21 cellular contexts compared by ENCODE assay signal in the genomic region with DNA sequence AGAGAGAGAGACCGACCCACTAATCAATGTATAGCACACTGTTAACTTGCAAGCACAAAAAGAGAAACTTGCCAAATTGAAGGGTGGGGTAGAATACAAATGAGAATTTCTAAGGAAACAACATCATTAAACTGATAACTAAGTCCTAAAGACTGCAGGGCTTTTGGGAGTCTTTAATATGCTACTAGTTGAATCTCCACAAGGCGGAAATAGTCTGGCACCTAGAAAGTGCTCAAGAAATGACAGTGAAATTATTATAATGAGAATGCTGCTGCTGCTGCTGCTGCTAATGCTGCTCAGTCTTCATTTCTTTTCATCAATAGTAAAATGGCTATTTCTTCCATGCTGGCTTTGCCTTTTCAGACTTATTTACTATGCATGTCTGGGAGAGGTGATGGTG.
DNase-seq lines count a peak whose midpoint lies in the region; ATAC-seq and TF ChIP-seq lines count a peak whose summit lies in the region.
"Had no signal": no experiment of that assay in that cellular context is flagged by ENCODE, and none has a peak within 500 bp of the region (broad histone marks: within the 10 kb centered on the region; RNA-seq: fewer than 3 reads in every experiment).

No MANE protein-coding gene starts in this region.

- no peak overlapping the region for H2AK9ac ChIP-seq in IMR-90 (replicated peaks; ENCODE audit: low read depth, low read length, poor library complexity)

- peak; percentile 27; the same call in 1 of the 2 replicates for TF ChIP-seq RAD21 in IMR-90 (IDR thresholded peaks at IDR 0.05; ENCODE audit: low read length)

- H2BK120ac ChIP-seq in IMR-90 (ENCODE audit: low read depth, low read length) = no peak overlapping the region

- TF ChIP-seq CTCF in IMR-90 (conservative IDR thresholded peaks at IDR 0.05; ENCODE audit: low read depth, low read length) = peak; percentile 29; the same call in 1 of the 2 replicates
- TF ChIP-seq CTCF in brain (conservative IDR thresholded peaks at IDR 0.05) = no peak
- TF ChIP-seq CTCF in osteocyte (IDR thresholded peaks at IDR 0.05) = peak; percentile 51

- no peaks in the 10 kb centered on the region for H3K27me3 ChIP-seq in IMR-90 (ENCODE audit: control insufficient read depth, insufficient read depth, low read length)
- H3K27me3 ChIP-seq: BLaER1, neutrophil had no signal

- H3K36me3 Mint-ChIP-seq in brain = peaks cover 79% of the 10 kb centered on the region
- peaks cover 76% of the 10 kb centered on the region for H3K36me3 Mint-ChIP-seq in osteocyte (ENCODE audit: unreplicated experiment)

- no peak overlapping the region for H2BK5ac ChIP-seq in IMR-90 (ENCODE audit: low read depth, low read length, poor library complexity, severe bottlenecking)

- H2AFZ ChIP-seq in IMR-90 (replicated peaks; ENCODE audit: low read length, poor library complexity) = no peak overlapping the region

- CTCF ChIA-PET in IMR-90 (lab: Yijun Ruan, JAX) = no interaction called here

- H4K5ac ChIP-seq in IMR-90 (ENCODE audit: low read depth, low read length) = no peak overlapping the region

- H3K27me3 Mint-ChIP-seq in brain (no peaks in the 10 kb centered on the region), osteocyte (ENCODE audit: unreplicated experiment) (no peaks in the 10 kb centered on the region)
- H3K27me3 Mint-ChIP-seq: activated naive CD8-positive, alpha-beta T cell treated with anti-CD3 and anti-CD28 coated beads, Interleukin-2, amount 10 ng/mL, durations not matched to agents 7 days and 5 days had no signal

- H3K9me3 Mint-ChIP-seq in brain = peaks cover 0 to under 1% (median 0%) of the 10 kb centered on the region in 5 experiments
- H3K9me3 Mint-ChIP-seq in osteocyte (ENCODE audit: unreplicated experiment) = no peaks in the 10 kb centered on the region
- H3K9me3 Mint-ChIP-seq: activated T-cell treated with anti-CD3 and anti-CD28 coated beads, Interleukin-2, amount 50 U/mL, for 72 hours; T-helper 1 cell treated with Interleukin-12 subunit alpha and Interleukin-12 subunit beta and Interleukin-4 antibody, amounts not matched to agents 30 μg/mL and 1 μg/mL, for 36 hours had no signal

- peak; percentile 37 for DNase-seq in EH (ENCODE audit: low read depth)
- peak; percentile 19 for DNase-seq in IMR-90
- DNase-seq in osteocyte (ENCODE audit: extremely low spot score, unreplicated experiment) = no peak
- DNase-seq in putamen (ENCODE audit: low spot score) = no peak
- no peak for DNase-seq in NCI-H2196 treated with DMSO at 0.1 percent for 48 hours (lab: John Stamatoyannopoulos, UW; ENCODE audit: unreplicated experiment)
- DNase-seq: activated naive CD8-positive, alpha-beta T cell treated with anti-CD3 and anti-CD28 coated beads, Interleukin-2, amount 10 ng/mL, durations not matched to agents 7 days and 5 days; activated T-cell treated with anti-CD3 and anti-CD28 coated beads, Interleukin-2, amount 50 U/mL, for 72 hours; DMS153; hippocampal formation; Kasumi-1; midbrain; NCI-H1436 treated with DMSO at 0.1 percent for 48 hours; NCI-H226; Right ventricle myocardium superior; substantia nigra had no signal

- H3K4me3 ChIP-seq in IMR-90 (ENCODE audit: insufficient read depth, low read depth, low read length) = no peak overlapping the region
- H3K4me3 ChIP-seq: BLaER1 had no signal

- H3K79me1 ChIP-seq in IMR-90 (ENCODE audit: low read depth in 1 of 2, low read length in 2 of 2) = peaks cover 14 to 22% of the 10 kb centered on the region in 2 experiments

- no peak overlapping the region for H2BK20ac ChIP-seq in IMR-90 (ENCODE audit: low read depth, low read length)

- H3K4me1 ChIP-seq in IMR-90 (ENCODE audit: control insufficient read depth, insufficient read depth, low read length) = no peaks in the 10 kb centered on the region
- H3K4me1 ChIP-seq: BLaER1 had no signal

- TF ChIP-seq POLR2A in IMR-90 (IDR thresholded peaks at IDR 0.05; ENCODE audit: low read depth, low read length) = no peak

- no TSS peak for BruUV-seq in IMR-90 (replicated peaks; lab: Mats Ljungman, UMichigan)

- no peak overlapping the region for H2AK5ac ChIP-seq in IMR-90 (ENCODE audit: low read depth, low read length)

- intact Hi-C loops in IMR-90 (cut with micrococcal nuclease) = loop anchor here (2.0 to 10.0 kb wide), 2 partner anchors 119 to 439 kb away; no protein-coding TSS in a partner anchor

- no peak overlapping the region for H3K56ac ChIP-seq in IMR-90 (ENCODE audit: extremely low read depth, insufficient read depth, low read length)

- POLR2A ChIA-PET in IMR-90 (lab: Charles Lee; ENCODE audit: unreplicated experiment) = no interaction called here

- ATAC-seq in IMR-90 (ENCODE audit: low read depth) = peak; percentile 29; the same call in 1 of the 2 replicates
- no peak for ATAC-seq in HG02981 (IDR thresholded peaks at IDR 0.05; ENCODE audit: unreplicated experiment)
- ATAC-seq: activated T-cell treated with anti-CD3 and anti-CD28 coated beads, Interleukin-2, amount 50 U/mL, for 72 hours; sciatic nerve had no signal

- H3K4me3 Mint-ChIP-seq in brain (no peak overlapping the region), osteocyte (ENCODE audit: unreplicated experiment) (no peak overlapping the region)
- H3K4me3 Mint-ChIP-seq: activated naive CD8-positive, alpha-beta T cell treated with anti-CD3 and anti-CD28 coated beads, Interleukin-2, amount 10 ng/mL, durations not matched to agents 7 days and 5 days; activated T-cell treated with anti-CD3 and anti-CD28 coated beads, Interleukin-2, amount 50 U/mL, for 72 hours; T-helper 1 cell treated with Interleukin-12 subunit alpha and Interleukin-12 subunit beta and Interleukin-4 antibody, amounts not matched to agents 30 μg/mL and 1 μg/mL, for 36 hours had no signal

- H3K9ac ChIP-seq in IMR-90 (ENCODE audit: low read depth, low read length) = no peak overlapping the region
- H3K9ac ChIP-seq: BLaER1 had no signal

- H4K91ac ChIP-seq in IMR-90 (ENCODE audit: insufficient read depth, low read depth, low read length) = no peak overlapping the region

- no peak overlapping the region for H3K14ac ChIP-seq in IMR-90 (replicated peaks; ENCODE audit: low read depth, low read length)

- no peak overlapping the region for H3K23ac ChIP-seq in IMR-90 (ENCODE audit: low read depth, low read length)

- dilution Hi-C loops in IMR-90 (cut with HindIII; ENCODE audit: low sequenced_read_pairs, unreplicated experiment) = no loop called here

- in situ Hi-C loops in IMR-90 (cut with MboI; ENCODE audit: low sequenced_read_pairs) = loop anchor here (25.0 kb wide), 1 partner anchor 456 kb away; no protein-coding TSS in a partner anchor

- no peak overlapping the region for H4K8ac ChIP-seq in IMR-90 (ENCODE audit: low read depth in 2 of 2, low read length in 2 of 2)

- no peak overlapping the region for H2BK15ac ChIP-seq in IMR-90 (ENCODE audit: low read depth, low read length)

- peak overlapping the region in 4 of 5 experiments; percentile 11 to 63 (median 54) for H3K27ac Mint-ChIP-seq in brain
- H3K27ac Mint-ChIP-seq in osteocyte (ENCODE audit: unreplicated experiment) = peak overlapping the region; percentile 72
- H3K27ac Mint-ChIP-seq: activated naive CD8-positive, alpha-beta T cell treated with anti-CD3 and anti-CD28 coated beads, Interleukin-2, amount 10 ng/mL, durations not matched to agents 7 days and 5 days; activated T-cell treated with anti-CD3 and anti-CD28 coated beads, Interleukin-2, amount 50 U/mL, for 72 hours; T-helper 1 cell treated with Interleukin-12 subunit alpha and Interleukin-12 subunit beta and Interleukin-4 antibody, amounts not matched to agents 30 μg/mL and 1 μg/mL, for 36 hours had no signal

- no CpG with 5 or more reads among the region's 2 CpGs for WGBS in IMR-90 (ENCODE audit: extremely low coverage in 2 of 2, insufficient read length in 1 of 2), 2 experiments

- H3K4me1 Mint-ChIP-seq in brain = peaks cover 28% of the 10 kb centered on the region
- H3K4me1 Mint-ChIP-seq in osteocyte (ENCODE audit: unreplicated experiment) = peaks cover 17% of the 10 kb centered on the region
- H3K4me1 Mint-ChIP-seq: activated naive CD8-positive, alpha-beta T cell treated with anti-CD3 and anti-CD28 coated beads, Interleukin-2, amount 10 ng/mL, durations not matched to agents 7 days and 5 days had no signal

- H3K4me2 ChIP-seq in IMR-90 (ENCODE audit: low read depth, low read length) = no peak overlapping the region
- H3K4me2 ChIP-seq: BLaER1 had no signal

- no peaks in the 10 kb centered on the region for H4K20me1 ChIP-seq in IMR-90 (ENCODE audit: insufficient read depth, low read length)
- H4K20me1 ChIP-seq: BLaER1 had no signal

- no peaks in the 10 kb centered on the region for H3K9me3 ChIP-seq in IMR-90 (ENCODE audit: control insufficient read depth, insufficient read depth, low read length)
- H3K9me3 ChIP-seq: BLaER1, neutrophil had no signal

- no peak overlapping the region for H3K27ac ChIP-seq in IMR-90 (ENCODE audit: insufficient read depth, low read length)
- H3K27ac ChIP-seq: BLaER1, neutrophil had no signal

- peaks cover 27% of the 10 kb centered on the region for H3K36me3 ChIP-seq in IMR-90 (ENCODE audit: control insufficient read depth, insufficient read depth, low read length)

- no peaks in the 10 kb centered on the region for H3K9me1 ChIP-seq in IMR-90 (ENCODE audit: insufficient read depth, low read length)

- H3K18ac ChIP-seq in IMR-90 (ENCODE audit: low read depth, low read length) = no peak overlapping the region

- H3K4ac ChIP-seq in IMR-90 (ENCODE audit: low read depth, low read length) = no peak overlapping the region

TF ChIP-seq in IMR-90, 13 proteins besides CTCF, POLR2A, EP300 and RAD21 (continues in another document):
- TF ChIP-seq SMC3 (IDR thresholded peaks at IDR 0.05; ENCODE audit: low read depth, low read length) (no peak), RFX5 (IDR thresholded peaks at IDR 0.05; ENCODE audit: low read depth, low read length) (no peak), CHD1 (IDR thresholded peaks at IDR 0.05; ENCODE audit: low read depth, low read length) (no peak), MAZ (IDR thresholded peaks at IDR 0.05; ENCODE audit: borderline replicate concordance, low read depth, low read length) (no peak), RCOR1 (IDR thresholded peaks at IDR 0.05; ENCODE audit: insufficient replicate concordance, low read length) (no peak), USF2 (IDR thresholded peaks at IDR 0.05; ENCODE audit: low read depth, low read length) (no peak), CEBPB (IDR thresholded peaks at IDR 0.05; ENCODE audit: low read depth, low read length) (no peak), MAFK (IDR thresholded peaks at IDR 0.05; ENCODE audit: low read depth, low read length) (no peak), NFE2L2 (IDR thresholded peaks at IDR 0.05; ENCODE audit: low read depth, low read length) (no peak), MXI1 (IDR thresholded peaks at IDR 0.05; ENCODE audit: borderline replicate concordance, low read depth, low read length) (no peak), BHLHE40 (IDR thresholded peaks at IDR 0.05; ENCODE audit: low read depth, low read length) (no peak)

Comparison
In these comparisons a context has a peak if more than half of its experiments do, and no peak if none do; other contexts are left out.
1. DNase-seq: peak in EH (single experiment) and IMR-90 (single experiment); none in osteocyte (single experiment), putamen (single experiment) and NCI-H2196 treated with DMSO at 0.1 percent for 48 hours (single experiment).
2. CTCF ChIP-seq: peak in IMR-90 (single experiment) and osteocyte (single experiment); none in brain (0 of 2).